Comparison of ENCODE assay signal across 1 cellular context in the genomic region with DNA sequence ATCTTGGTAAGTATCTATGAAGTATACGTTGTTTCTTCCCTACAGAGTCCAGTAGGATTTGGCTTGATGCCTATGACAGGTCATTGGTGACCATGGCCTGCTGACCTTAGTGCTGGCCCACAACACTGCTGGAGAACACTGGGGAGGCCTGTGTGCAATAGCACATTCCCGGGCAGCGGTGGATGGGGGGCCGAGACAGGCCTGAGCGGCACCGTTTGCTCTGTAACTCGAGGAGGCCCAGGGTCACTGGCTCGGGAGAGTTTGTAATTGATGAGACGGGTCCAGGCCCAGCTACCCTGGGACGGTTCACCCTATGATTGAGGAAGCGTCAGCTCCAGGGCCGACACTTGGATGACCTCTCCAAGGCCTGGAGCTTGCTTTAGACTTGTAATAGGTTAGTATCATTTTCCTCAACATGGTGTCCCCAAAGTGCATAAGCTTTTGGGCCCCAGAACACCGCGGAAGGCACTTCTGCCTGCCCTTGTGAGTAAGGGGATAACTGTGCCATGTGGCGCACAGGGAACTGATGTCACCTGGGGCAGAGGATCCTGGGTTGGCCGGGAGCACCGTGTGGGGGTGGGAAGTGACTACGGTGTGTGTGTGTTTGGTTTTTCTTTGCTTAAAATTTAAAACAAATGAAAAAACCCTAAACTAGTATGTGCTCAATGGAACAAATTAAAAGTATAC.
A peak's percentile ranks its signal among the peaks of the same experiment; 100 is the strongest.
TF ChIP-seq lines count a peak whose summit lies in the region.

No MANE protein-coding gene starts in this region.

TF ChIP-seq in HepG2, 621 proteins besides CTCF, POLR2A, EP300 and RAD21 (continued from another document and continues in another):
- TF ChIP-seq, protein P1, sequence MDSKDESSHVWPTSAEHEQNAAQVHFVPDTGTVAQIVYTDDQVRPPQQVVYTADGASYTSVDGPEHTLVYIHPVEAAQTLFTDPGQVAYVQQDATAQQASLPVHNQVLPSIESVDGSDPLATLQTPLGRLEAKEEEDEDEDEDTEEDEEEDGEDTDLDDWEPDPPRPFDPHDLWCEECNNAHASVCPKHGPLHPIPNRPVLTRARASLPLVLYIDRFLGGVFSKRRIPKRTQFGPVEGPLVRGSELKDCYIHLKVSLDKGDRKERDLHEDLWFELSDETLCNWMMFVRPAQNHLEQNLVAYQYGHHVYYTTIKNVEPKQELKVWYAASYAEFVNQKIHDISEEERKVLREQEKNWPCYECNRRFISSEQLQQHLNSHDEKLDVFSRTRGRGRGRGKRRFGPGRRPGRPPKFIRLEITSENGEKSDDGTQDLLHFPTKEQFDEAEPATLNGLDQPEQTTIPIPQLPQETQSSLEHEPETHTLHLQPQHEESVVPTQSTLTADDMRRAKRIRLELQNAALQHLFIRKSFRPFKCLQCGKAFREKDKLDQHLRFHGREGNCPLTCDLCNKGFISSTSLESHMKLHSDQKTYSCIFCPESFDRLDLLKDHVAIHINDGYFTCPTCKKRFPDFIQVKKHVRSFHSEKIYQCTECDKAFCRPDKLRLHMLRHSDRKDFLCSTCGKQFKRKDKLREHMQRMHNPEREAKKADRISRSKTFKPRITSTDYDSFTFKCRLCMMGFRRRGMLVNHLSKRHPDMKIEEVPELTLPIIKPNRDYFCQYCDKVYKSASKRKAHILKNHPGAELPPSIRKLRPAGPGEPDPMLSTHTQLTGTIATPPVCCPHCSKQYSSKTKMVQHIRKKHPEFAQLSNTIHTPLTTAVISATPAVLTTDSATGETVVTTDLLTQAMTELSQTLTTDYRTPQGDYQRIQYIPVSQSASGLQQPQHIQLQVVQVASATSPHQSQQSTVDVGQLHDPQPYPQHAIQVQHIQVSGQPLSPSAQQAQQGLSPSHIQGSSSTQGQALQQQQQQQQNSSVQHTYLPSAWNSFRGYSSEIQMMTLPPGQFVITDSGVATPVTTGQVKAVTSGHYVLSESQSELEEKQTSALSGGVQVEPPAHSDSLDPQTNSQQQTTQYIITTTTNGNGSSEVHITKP (CRISPR knock-in tag; IDR thresholded peaks at IDR 0.05; ENCODE audit: low read depth), result peak; percentile 89
- TF ChIP-seq ISX (CRISPR knock-in tag; conservative IDR thresholded peaks at IDR 0.05) (no peak), RBFOX2 (IDR thresholded peaks at IDR 0.05; ENCODE audit: low read depth, low read length) (no peak), KLF13 (CRISPR knock-in tag; IDR thresholded peaks at IDR 0.05) (no peak), TEAD3 (CRISPR knock-in tag; optimal IDR thresholded peaks at IDR 0.05; ENCODE audit: borderline replicate concordance) (peak; percentile 90), CCDC6 (CRISPR knock-in tag; IDR thresholded peaks at IDR 0.05) (no peak; the same call in 1 of the 2 replicates), ZNF775 (CRISPR knock-in tag; IDR thresholded peaks at IDR 0.05; ENCODE audit: borderline replicate concordance) (no peak), ZNF572 (CRISPR knock-in tag; IDR thresholded peaks at IDR 0.05) (no peak), GATAD2A (CRISPR knock-in tag; IDR thresholded peaks at IDR 0.05) (peak; percentile 82), HOXA9 (CRISPR knock-in tag; IDR thresholded peaks at IDR 0.05; ENCODE audit: borderline replicate concordance) (0 out of 2 replicates have a peak, but pooled peaks have one; percentile 38), KDM1A (CRISPR knock-in tag; IDR thresholded peaks at IDR 0.05) (peak; percentile 46; the same call in 1 of the 2 replicates), NFIC (IDR thresholded peaks at IDR 0.05; ENCODE audit: low read length) (peak; percentile 52), ZNF557 (CRISPR knock-in tag; IDR thresholded peaks at IDR 0.05) (no peak), ARID2 (CRISPR knock-in tag; IDR thresholded peaks at IDR 0.05; ENCODE audit: borderline replicate concordance) (no peak), HMG20B (CRISPR knock-in tag; conservative IDR thresholded peaks at IDR 0.05) (0 out of 2 replicates have a peak, but pooled peaks have one; percentile 43)
- TF ChIP-seq, protein P2, sequence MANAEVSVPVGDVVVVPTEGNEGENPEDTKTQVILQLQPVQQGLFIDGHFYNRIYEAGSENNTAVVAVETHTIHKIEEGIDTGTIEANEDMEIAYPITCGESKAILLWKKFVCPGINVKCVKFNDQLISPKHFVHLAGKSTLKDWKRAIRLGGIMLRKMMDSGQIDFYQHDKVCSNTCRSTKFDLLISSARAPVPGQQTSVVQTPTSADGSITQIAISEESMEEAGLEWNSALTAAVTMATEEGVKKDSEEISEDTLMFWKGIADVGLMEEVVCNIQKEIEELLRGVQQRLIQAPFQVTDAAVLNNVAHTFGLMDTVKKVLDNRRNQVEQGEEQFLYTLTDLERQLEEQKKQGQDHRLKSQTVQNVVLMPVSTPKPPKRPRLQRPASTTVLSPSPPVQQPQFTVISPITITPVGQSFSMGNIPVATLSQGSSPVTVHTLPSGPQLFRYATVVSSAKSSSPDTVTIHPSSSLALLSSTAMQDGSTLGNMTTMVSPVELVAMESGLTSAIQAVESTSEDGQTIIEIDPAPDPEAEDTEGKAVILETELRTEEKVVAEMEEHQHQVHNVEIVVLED (CRISPR knock-in tag; IDR thresholded peaks at IDR 0.05; ENCODE audit: borderline replicate concordance), result no peak
- TF ChIP-seq, protein P3, sequence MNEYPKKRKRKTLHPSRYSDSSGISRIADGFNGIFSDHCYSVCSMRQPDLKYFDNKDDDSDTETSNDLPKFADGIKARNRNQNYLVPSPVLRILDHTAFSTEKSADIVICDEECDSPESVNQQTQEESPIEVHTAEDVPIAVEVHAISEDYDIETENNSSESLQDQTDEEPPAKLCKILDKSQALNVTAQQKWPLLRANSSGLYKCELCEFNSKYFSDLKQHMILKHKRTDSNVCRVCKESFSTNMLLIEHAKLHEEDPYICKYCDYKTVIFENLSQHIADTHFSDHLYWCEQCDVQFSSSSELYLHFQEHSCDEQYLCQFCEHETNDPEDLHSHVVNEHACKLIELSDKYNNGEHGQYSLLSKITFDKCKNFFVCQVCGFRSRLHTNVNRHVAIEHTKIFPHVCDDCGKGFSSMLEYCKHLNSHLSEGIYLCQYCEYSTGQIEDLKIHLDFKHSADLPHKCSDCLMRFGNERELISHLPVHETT (CRISPR knock-in tag; conservative IDR thresholded peaks at IDR 0.05), result 0 out of 2 replicates have a peak, but pooled peaks have one; percentile 41
- TF ChIP-seq, protein P4, sequence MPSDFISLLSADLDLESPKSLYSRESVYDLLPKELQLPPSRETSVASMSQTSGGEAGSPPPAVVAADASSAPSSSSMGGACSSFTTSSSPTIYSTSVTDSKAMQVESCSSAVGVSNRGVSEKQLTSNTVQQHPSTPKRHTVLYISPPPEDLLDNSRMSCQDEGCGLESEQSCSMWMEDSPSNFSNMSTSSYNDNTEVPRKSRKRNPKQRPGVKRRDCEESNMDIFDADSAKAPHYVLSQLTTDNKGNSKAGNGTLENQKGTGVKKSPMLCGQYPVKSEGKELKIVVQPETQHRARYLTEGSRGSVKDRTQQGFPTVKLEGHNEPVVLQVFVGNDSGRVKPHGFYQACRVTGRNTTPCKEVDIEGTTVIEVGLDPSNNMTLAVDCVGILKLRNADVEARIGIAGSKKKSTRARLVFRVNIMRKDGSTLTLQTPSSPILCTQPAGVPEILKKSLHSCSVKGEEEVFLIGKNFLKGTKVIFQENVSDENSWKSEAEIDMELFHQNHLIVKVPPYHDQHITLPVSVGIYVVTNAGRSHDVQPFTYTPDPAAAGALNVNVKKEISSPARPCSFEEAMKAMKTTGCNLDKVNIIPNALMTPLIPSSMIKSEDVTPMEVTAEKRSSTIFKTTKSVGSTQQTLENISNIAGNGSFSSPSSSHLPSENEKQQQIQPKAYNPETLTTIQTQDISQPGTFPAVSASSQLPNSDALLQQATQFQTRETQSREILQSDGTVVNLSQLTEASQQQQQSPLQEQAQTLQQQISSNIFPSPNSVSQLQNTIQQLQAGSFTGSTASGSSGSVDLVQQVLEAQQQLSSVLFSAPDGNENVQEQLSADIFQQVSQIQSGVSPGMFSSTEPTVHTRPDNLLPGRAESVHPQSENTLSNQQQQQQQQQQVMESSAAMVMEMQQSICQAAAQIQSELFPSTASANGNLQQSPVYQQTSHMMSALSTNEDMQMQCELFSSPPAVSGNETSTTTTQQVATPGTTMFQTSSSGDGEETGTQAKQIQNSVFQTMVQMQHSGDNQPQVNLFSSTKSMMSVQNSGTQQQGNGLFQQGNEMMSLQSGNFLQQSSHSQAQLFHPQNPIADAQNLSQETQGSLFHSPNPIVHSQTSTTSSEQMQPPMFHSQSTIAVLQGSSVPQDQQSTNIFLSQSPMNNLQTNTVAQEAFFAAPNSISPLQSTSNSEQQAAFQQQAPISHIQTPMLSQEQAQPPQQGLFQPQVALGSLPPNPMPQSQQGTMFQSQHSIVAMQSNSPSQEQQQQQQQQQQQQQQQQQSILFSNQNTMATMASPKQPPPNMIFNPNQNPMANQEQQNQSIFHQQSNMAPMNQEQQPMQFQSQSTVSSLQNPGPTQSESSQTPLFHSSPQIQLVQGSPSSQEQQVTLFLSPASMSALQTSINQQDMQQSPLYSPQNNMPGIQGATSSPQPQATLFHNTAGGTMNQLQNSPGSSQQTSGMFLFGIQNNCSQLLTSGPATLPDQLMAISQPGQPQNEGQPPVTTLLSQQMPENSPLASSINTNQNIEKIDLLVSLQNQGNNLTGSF (CRISPR knock-in tag; IDR thresholded peaks at IDR 0.05), result no peak
- TF ChIP-seq, protein P5, sequence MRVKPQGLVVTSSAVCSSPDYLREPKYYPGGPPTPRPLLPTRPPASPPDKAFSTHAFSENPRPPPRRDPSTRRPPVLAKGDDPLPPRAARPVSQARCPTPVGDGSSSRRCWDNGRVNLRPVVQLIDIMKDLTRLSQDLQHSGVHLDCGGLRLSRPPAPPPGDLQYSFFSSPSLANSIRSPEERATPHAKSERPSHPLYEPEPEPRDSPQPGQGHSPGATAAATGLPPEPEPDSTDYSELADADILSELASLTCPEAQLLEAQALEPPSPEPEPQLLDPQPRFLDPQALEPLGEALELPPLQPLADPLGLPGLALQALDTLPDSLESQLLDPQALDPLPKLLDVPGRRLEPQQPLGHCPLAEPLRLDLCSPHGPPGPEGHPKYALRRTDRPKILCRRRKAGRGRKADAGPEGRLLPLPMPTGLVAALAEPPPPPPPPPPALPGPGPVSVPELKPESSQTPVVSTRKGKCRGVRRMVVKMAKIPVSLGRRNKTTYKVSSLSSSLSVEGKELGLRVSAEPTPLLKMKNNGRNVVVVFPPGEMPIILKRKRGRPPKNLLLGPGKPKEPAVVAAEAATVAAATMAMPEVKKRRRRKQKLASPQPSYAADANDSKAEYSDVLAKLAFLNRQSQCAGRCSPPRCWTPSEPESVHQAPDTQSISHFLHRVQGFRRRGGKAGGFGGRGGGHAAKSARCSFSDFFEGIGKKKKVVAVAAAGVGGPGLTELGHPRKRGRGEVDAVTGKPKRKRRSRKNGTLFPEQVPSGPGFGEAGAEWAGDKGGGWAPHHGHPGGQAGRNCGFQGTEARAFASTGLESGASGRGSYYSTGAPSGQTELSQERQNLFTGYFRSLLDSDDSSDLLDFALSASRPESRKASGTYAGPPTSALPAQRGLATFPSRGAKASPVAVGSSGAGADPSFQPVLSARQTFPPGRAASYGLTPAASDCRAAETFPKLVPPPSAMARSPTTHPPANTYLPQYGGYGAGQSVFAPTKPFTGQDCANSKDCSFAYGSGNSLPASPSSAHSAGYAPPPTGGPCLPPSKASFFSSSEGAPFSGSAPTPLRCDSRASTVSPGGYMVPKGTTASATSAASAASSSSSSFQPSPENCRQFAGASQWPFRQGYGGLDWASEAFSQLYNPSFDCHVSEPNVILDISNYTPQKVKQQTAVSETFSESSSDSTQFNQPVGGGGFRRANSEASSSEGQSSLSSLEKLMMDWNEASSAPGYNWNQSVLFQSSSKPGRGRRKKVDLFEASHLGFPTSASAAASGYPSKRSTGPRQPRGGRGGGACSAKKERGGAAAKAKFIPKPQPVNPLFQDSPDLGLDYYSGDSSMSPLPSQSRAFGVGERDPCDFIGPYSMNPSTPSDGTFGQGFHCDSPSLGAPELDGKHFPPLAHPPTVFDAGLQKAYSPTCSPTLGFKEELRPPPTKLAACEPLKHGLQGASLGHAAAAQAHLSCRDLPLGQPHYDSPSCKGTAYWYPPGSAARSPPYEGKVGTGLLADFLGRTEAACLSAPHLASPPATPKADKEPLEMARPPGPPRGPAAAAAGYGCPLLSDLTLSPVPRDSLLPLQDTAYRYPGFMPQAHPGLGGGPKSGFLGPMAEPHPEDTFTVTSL (CRISPR knock-in tag; IDR thresholded peaks at IDR 0.05; ENCODE audit: borderline replicate concordance), result no peak; the same call in none of the 2 replicates
- TF ChIP-seq, protein P6, sequence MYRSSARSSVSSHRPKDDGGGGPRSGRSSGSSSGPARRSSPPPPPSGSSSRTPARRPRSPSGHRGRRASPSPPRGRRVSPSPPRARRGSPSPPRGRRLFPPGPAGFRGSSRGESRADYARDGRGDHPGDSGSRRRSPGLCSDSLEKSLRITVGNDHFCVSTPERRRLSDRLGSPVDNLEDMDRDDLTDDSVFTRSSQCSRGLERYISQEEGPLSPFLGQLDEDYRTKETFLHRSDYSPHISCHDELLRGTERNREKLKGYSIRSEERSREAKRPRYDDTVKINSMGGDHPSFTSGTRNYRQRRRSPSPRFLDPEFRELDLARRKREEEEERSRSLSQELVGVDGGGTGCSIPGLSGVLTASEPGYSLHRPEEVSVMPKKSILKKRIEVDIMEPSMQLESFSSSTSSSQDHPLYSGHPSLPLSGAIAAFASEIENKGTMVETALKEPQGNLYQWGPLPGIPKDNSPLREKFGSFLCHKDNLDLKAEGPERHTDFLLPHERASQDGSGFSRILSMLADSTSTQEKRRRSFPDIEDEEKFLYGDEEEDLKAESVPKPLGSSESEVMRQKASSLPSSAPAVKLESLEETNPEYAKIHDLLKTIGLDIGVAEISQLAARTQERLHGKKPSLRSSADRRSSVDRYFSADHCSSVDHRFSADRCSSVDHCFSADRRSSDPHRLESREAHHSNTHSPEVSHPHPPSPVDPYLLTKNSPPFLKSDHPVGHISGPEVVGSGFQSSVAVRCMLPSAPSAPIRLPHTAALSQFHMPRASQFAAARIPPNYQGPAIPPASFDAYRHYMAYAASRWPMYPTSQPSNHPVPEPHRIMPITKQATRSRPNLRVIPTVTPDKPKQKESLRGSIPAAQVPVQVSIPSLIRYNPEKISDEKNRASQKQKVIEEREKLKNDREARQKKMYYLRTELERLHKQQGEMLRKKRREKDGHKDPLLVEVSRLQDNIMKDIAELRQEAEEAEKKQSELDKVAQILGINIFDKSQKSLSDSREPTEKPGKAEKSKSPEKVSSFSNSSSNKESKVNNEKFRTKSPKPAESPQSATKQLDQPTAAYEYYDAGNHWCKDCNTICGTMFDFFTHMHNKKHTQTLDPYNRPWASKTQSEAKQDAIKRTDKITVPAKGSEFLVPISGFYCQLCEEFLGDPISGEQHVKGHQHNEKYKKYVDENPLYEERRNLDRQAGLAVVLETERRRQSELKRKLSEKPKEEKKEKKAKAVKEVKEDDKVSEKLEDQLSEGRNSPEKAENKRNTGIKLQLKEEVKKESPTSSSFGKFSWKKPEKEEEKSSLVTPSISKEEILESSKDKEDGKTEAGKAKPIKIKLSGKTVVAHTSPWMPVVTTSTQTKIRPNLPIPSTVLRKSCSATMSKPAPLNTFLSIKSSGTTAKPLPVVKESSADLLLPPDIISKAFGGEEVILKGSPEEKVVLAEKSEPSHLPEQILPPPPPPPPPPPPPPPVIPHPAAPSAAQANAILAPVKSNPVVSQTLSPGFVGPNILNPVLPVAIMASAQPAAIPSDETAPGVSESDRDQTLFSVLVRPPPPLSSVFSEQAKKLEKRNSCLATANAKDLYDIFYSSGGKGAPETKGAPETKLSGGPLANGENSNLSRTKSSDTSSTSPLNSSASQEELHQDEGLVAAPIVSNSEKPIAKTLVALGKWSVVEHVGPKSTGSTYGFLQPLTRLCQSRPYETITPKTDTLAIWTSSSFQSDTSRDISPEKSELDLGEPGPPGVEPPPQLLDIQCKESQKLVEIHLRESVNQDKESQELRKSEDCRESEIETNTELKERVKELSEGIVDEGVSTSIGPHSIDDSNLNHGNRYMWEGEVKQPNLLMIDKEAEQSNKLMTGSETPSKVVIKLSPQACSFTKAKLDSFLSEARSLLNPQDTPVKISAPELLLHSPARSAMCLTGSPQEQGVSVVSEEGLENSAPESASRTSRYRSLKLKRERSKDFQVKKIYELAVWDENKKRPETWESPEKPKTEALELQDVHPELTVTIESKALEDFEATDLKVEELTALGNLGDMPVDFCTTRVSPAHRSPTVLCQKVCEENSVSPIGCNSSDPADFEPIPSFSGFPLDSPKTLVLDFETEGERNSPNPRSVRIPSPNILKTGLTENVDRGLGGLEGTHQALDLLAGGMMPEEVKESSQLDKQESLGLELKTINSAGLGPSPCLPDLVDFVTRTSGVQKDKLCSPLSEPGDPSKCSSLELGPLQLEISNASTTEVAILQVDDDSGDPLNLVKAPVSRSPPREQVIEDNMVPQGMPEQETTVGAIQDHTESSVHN (CRISPR knock-in tag; IDR thresholded peaks at IDR 0.05), result no peak
